In genomic region chr2:4020649-4021048, GRCh38 we compare ENCODE assay signal across 21 cellular contexts.
DNase-seq lines count a peak whose midpoint lies in the region; ATAC-seq and TF ChIP-seq lines count a peak whose summit lies in the region.
"Had no signal": no experiment of that assay in that cellular context is flagged by ENCODE, and none has a peak within 500 bp of the region (broad histone marks: within the 10 kb centered on the region; RNA-seq: fewer than 3 reads in every experiment).

No MANE protein-coding gene starts in this region.

- CTCF ChIA-PET in Panc1 (lab: Charles Lee) = no interaction called here

- no TSS peak for BruUV-seq in Panc1 (replicated peaks; lab: Mats Ljungman, UMichigan)

- no peak overlapping the region for H3K27ac ChIP-seq in Panc1 (ENCODE audit: low read length)
- H3K27ac ChIP-seq: BLaER1 treated with 17β-estradiol and CSF1 and Interleukin-3, amounts not matched to agents 10 nM and 100 nM; HL-60; Peyer's patch; SK-N-MC had no signal

- POLR2A ChIA-PET in Panc1 (lab: Charles Lee) = no interaction called here

- in situ Hi-C loops in Panc1 (cut with HindIII; ENCODE audit: low pct_unique_long_range_greater_than_20kb, low sequenced_read_pairs) = no loop called here

- ATAC-seq in Panc1 (peak; percentile 48), GM18867 (IDR thresholded peaks at IDR 0.05; ENCODE audit: unreplicated experiment) (no peak)
- ATAC-seq in stimulated activated naive CD8-positive, alpha-beta T cell treated with anti-CD3 and anti-CD28 coated beads, Interleukin-15, Interleukin-2, amounts not matched to agents 100 U/mL and 50 U/mL, for 24 hours = no peak
- ATAC-seq: HCT116 had no signal

- intact Hi-C loops in Panc1 (cut with micrococcal nuclease; ENCODE audit: unreplicated experiment) = no loop called here

- peak; percentile 51 for DNase-seq in NCI-H1092 treated with DMSO at 0.1 percent for 48 hours (lab: John Stamatoyannopoulos, UW)
- no peak for DNase-seq in NCI-H1092 (lab: John Stamatoyannopoulos, UW)
- DNase-seq in NCI-H345 (lab: John Stamatoyannopoulos, UW) = peak; percentile 64
- DNase-seq in Panc1 (ENCODE audit: low read depth, low spot score) = no peak
- DNase-seq in NCI-H187 (lab: John Stamatoyannopoulos, UW) = no peak
- no peak for DNase-seq in activated naive CD4-positive, alpha-beta T cell treated with Interleukin-2 at 50 U/mL for 16 hours
- DNase-seq in stimulated activated naive CD8-positive, alpha-beta T cell treated with anti-CD3 and anti-CD28 coated beads, Interleukin-15, Interleukin-2, amounts not matched to agents 100 U/mL and 50 U/mL, for 24 hours = no peak
- DNase-seq: 8988T; CD4-positive, alpha-beta T cell; DMS 273 treated with DMSO at 0.1 percent for 48 hours; DND-41; NCI-H1436 treated with DMSO at 0.1 percent for 48 hours; NCI-H2171; NCI-H226; NCI-H526; Peyer's patch had no signal

- H3K36me3 ChIP-seq in Panc1 (ENCODE audit: control insufficient read depth, insufficient read depth, low read length) = no peaks in the 10 kb centered on the region
- H3K36me3 ChIP-seq: BLaER1 treated with 17β-estradiol and CSF1 and Interleukin-3, amounts not matched to agents 10 nM and 100 nM; Peyer's patch had no signal

- TF ChIP-seq CTCF in Panc1 (IDR thresholded peaks at IDR 0.05) = no peak

- H3K4me3 ChIP-seq in Panc1 (ENCODE audit: low read depth in 2 of 2, low read length in 2 of 2) = peak overlapping the region in 1 of 2 experiments; percentile 11; a peak in 1 of 4 replicates
- H3K4me3 ChIP-seq: BLaER1 treated with 17β-estradiol and CSF1 and Interleukin-3, amounts not matched to agents 10 nM and 100 nM; Peyer's patch; SK-N-MC had no signal

- H3K9me3 ChIP-seq in Panc1 (ENCODE audit: control insufficient read depth, insufficient read depth, low read depth, low read length) = no peaks in the 10 kb centered on the region
- H3K9me3 ChIP-seq: Peyer's patch had no signal

- no peaks in the 10 kb centered on the region for H3K27me3 ChIP-seq in Panc1 (ENCODE audit: control insufficient read depth, insufficient read depth, low read length)
- H3K27me3 ChIP-seq: BLaER1 treated with 17β-estradiol and CSF1 and Interleukin-3, amounts not matched to agents 10 nM and 100 nM; Peyer's patch had no signal

- no peaks in the 10 kb centered on the region for H3K4me1 ChIP-seq in Panc1 (ENCODE audit: control insufficient read depth, insufficient read depth, low read length)
- H3K4me1 ChIP-seq: Peyer's patch had no signal

Comparison
In these comparisons a context has a peak if more than half of its experiments do, and no peak if none do; other contexts are left out.
1. DNase-seq: peak in NCI-H1092 treated with DMSO at 0.1 percent for 48 hours (single experiment) and NCI-H345 (single experiment); none in NCI-H1092 (single experiment), Panc1 (single experiment), NCI-H187 (0 of 2), activated naive CD4-positive, alpha-beta T cell treated with Interleukin-2 at 50 U/mL for 16 hours (single experiment) and stimulated activated naive CD8-positive, alpha-beta T cell treated with anti-CD3 and anti-CD28 coated beads, Interleukin-15, Interleukin-2, amounts not matched to agents 100 U/mL and 50 U/mL, for 24 hours (single experiment).